Comparison of ENCODE assay signal across 11 cellular contexts in the genomic region with DNA sequence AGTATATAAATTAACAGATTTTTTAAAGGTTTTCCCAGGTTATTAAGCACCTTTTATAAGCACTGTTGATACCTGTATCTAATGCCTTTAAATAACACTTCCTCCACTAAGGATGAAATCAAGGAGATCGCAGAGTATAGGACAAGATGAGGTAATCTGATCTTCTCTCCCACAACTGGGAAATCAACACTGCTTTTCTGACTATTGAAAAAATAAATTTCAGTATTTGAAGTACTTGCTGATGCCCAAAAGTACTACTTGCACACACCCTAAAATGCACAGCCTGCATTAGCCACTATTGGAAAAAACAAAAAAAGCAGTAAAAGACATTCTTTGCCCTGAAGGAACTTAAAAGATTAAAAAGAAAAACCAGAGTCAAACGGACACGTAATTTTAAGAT.
"Had no signal": no experiment of that assay in that cellular context is flagged by ENCODE, and none has a peak within 500 bp of the region (broad histone marks: within the 10 kb centered on the region; RNA-seq: fewer than 3 reads in every experiment).

No MANE protein-coding gene starts in this region.

- H3K36me3 Mint-ChIP-seq: naive B cell had no signal

- H3K4me3 Mint-ChIP-seq: activated CD8-positive, alpha-beta memory T cell treated with anti-CD3 and anti-CD28 coated beads, Interleukin-2, amount 10 ng/mL, durations not matched to agents 7 days and 5 days; naive B cell; stimulated activated effector memory CD8-positive, alpha-beta T cell treated with anti-CD3 and anti-CD28 coated beads, Interleukin-12 subunit alpha, Interleukin-12 subunit beta, amount 100 ng/mL, for 72 hours had no signal

- ATAC-seq: activated CD4-positive, CD25-positive, alpha-beta regulatory T cell treated with anti-CD3 and anti-CD28 coated beads, Interleukin-2, amount 50 U/mL, for 24 hours; activated CD8-positive, alpha-beta memory T cell treated with anti-CD3 and anti-CD28 coated beads, Interleukin-2, amount 10 ng/mL, durations not matched to agents 7 days and 5 days; stimulated activated effector memory CD8-positive, alpha-beta T cell treated with anti-CD3 and anti-CD28 coated beads, Interleukin-12 subunit alpha, Interleukin-12 subunit beta, amount 100 ng/mL, for 72 hours had no signal

- H3K9me3 Mint-ChIP-seq: naive B cell; stimulated activated effector memory CD8-positive, alpha-beta T cell treated with anti-CD3 and anti-CD28 coated beads, Interleukin-12 subunit alpha, Interleukin-12 subunit beta, amount 100 ng/mL, for 72 hours had no signal

- DNase-seq: activated CD4-positive, alpha-beta T cell treated with anti-CD3 and anti-CD28 coated beads, Interleukin-2, amount 50 U/mL, for 4 hours; activated CD8-positive, alpha-beta memory T cell treated with anti-CD3 and anti-CD28 coated beads, Interleukin-2, amount 10 ng/mL, durations not matched to agents 7 days and 5 days; activated gamma-delta T cell treated with Interleukin-2 at 50 U/mL for 16 hours; activated T-cell treated with anti-CD3 and anti-CD28 coated beads, Interleukin-2, amount 50 U/mL, for 48 hours; islet precursor cell; naive B cell; retina; T-helper 9 cell; thyroid gland had no signal

- H3K27me3 Mint-ChIP-seq: activated CD8-positive, alpha-beta memory T cell treated with anti-CD3 and anti-CD28 coated beads, Interleukin-2, amount 10 ng/mL, durations not matched to agents 7 days and 5 days; naive B cell had no signal

- H3K27ac Mint-ChIP-seq: activated CD8-positive, alpha-beta memory T cell treated with anti-CD3 and anti-CD28 coated beads, Interleukin-2, amount 10 ng/mL, durations not matched to agents 7 days and 5 days; stimulated activated effector memory CD8-positive, alpha-beta T cell treated with anti-CD3 and anti-CD28 coated beads, Interleukin-12 subunit alpha, Interleukin-12 subunit beta, amount 100 ng/mL, for 72 hours had no signal
